8 cellular contexts compared by ENCODE assay signal in the genomic region with DNA sequence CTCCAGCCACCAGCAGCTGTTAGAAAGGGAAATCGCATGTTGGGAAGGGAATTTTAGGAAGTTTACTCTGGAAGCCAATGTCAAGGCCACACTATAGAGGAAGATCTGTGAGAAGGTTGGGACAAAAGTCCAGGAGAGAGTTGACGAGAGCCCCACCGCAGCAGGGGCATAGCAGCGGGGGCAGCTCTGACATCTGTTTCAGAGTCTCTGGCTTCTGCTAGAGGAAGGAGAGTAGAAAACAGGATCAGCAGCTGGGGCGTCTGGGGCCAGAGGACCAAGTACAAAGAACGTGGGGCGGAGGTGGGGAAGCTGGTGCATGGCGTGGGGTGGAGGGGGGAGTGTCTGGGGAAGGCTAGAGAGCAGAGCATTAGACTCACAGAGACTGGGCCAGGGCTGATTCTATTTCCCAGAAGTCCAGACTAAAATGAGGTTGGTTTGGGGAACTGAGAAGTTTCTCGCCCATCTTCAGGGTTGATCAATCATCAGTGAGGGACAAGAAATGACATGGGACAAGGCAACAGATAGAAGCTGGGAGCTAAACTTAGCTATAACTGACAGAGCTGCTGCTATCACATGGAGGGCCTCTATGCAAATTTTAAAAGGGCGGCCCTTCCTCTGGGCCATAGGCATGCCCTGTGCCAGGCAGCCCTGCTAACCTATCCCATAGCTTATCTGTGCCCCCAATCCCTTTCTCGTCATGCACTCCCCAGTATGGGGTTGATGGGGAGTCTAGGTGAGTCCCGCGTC. TPM values are rescaled to one million over a fixed set of nuclear protein-coding genes. Genes with fewer than 3 reads are reported as not detected.
A peak's percentile ranks its signal among the peaks of the same experiment; 100 is the strongest.
DNase-seq lines count a peak whose midpoint lies in the region; ATAC-seq and TF ChIP-seq lines count a peak whose summit lies in the region.

No MANE protein-coding gene starts in this region.

- H3K9me2 ChIP-seq in hepatocyte (replicated peaks; ENCODE audit: insufficient read depth) = no peaks in the 10 kb centered on the region

- no peaks in the 10 kb centered on the region for H3K36me3 ChIP-seq in hepatocyte (replicated peaks; ENCODE audit: insufficient read depth, low read depth)
- H3K36me3 ChIP-seq in suprapubic skin = peaks cover 17% of the 10 kb centered on the region

- H4K20me1 ChIP-seq in hepatocyte (ENCODE audit: insufficient read depth, poor library complexity, severe bottlenecking) = no peaks in the 10 kb centered on the region

- ATAC-seq in GM19023 (IDR thresholded peaks at IDR 0.05; ENCODE audit: unreplicated experiment) (peak; percentile 46), HG03066 (IDR thresholded peaks at IDR 0.05; ENCODE audit: low read depth, unreplicated experiment) (peak; percentile 60)

- TF ChIP-seq POLR2A in Raji (IDR thresholded peaks at IDR 0.05; ENCODE audit: insufficient read depth, low read depth, low read length) = peak; percentile 86
- no peak for TF ChIP-seq POLR2A in suprapubic skin (IDR thresholded peaks at IDR 0.05)

- TF ChIP-seq CTCF in hepatocyte (IDR thresholded peaks at IDR 0.05; ENCODE audit: poor library complexity) (no peak), suprapubic skin (IDR thresholded peaks at IDR 0.05) (no peak)

- DNase-seq in CD1c-positive myeloid dendritic cell (ENCODE audit: extremely low spot score) (peak; percentile 94), hepatocyte (ENCODE audit: low spot score) (peak; percentile 57), suprapubic skin (ENCODE audit: low spot score in 2 of 2) (peak in 1 of 2 donors; percentile 59), NCI-H748 (lab: John Stamatoyannopoulos, UW; ENCODE audit: unreplicated experiment) (no peak)
- DNase-seq in stimulated activated CD4-positive, alpha-beta T cell treated with anti-CD3 and anti-CD28 coated beads, Interleukin-15, amount 100 ng/mL, for 24 hours = no peak

- no peak for TF ChIP-seq EP300 in suprapubic skin (IDR thresholded peaks at IDR 0.05)

- H3K9me3 ChIP-seq in hepatocyte (ENCODE audit: low read depth) (no peaks in the 10 kb centered on the region), suprapubic skin (no peaks in the 10 kb centered on the region)

- peaks cover 13% of the 10 kb centered on the region for H3K79me2 ChIP-seq in hepatocyte

- H3K4me1 ChIP-seq in hepatocyte (ENCODE audit: insufficient read depth) (no peaks in the 10 kb centered on the region), suprapubic skin (peaks cover 18% of the 10 kb centered on the region)

- no peak overlapping the region for H3K4me3 ChIP-seq in hepatocyte
- peak overlapping the region; percentile 70 for H3K4me3 ChIP-seq in suprapubic skin

- peak overlapping the region; percentile 65 for H3K27ac ChIP-seq in hepatocyte
- peak overlapping the region; percentile 95 for H3K27ac ChIP-seq in suprapubic skin

- peak overlapping the region; percentile 11 for H2AFZ ChIP-seq in hepatocyte

- peak overlapping the region; percentile 81 for H3K4me2 ChIP-seq in hepatocyte

- H3K27me3 ChIP-seq in hepatocyte (no peaks in the 10 kb centered on the region), suprapubic skin (no peaks in the 10 kb centered on the region)

- WGBS in hepatocyte (ENCODE audit: low lambda C conversion rate, missing lambda C conversion rate) = 42% methylated on average over 13 of the region's 13 CpGs
- 54% methylated on average over 13 of the region's 13 CpGs for WGBS in suprapubic skin

RNA-seq across cellular contexts. Expression of a gene that starts 1.2 kb away (rescaled TPM):
- total RNA-seq in hepatocyte (27.5 and 37.2 TPM in 2 replicates), suprapubic skin (100 to 1,000 TPM in 1 of 4 donors, 10 to 100 TPM in 3; 66.7 to 108 (median 81.5) TPM)
- polyA plus RNA-seq in hepatocyte = 25.9 and 30.3 TPM in 2 replicates

RNA-seq across cellular contexts. Expression of a gene that starts 7.9 kb away (rescaled TPM):
- total RNA-seq in hepatocyte = not detected in 2 replicates
- polyA plus RNA-seq in hepatocyte = not detected in 2 replicates
- 1 to 10 TPM in 1 of 4 donors, under 1 TPM in 1, not detected in 2; 0.47 to 2.0 TPM for total RNA-seq in suprapubic skin

RNA-seq across cellular contexts. Expression of a gene that starts 26.9 kb away (rescaled TPM):
- 17.3 and 17.4 TPM in 2 replicates for total RNA-seq in hepatocyte
- polyA plus RNA-seq in hepatocyte = 19.7 and 22.3 TPM in 2 replicates
- 10 to 100 TPM; 26.4 to 65.3 (median 35.1) TPM for total RNA-seq in suprapubic skin

RNA-seq across cellular contexts. Expression of a gene that starts 45.5 kb away (rescaled TPM):
- 0.13 and 0.72 TPM in 2 replicates for total RNA-seq in hepatocyte
- 0.49 and 2.3 TPM in 2 replicates for polyA plus RNA-seq in hepatocyte
- under 1 TPM in 2 of 4 donors, not detected in 2; 0.34 to 0.72 TPM for total RNA-seq in suprapubic skin

RNA-seq across cellular contexts. Expression of a gene that starts 50.8 kb away (rescaled TPM):
- total RNA-seq in hepatocyte (36.6 and 42.8 TPM in 2 replicates), suprapubic skin (10 to 100 TPM; 26.0 to 42.8 (median 32.7) TPM)
- 140 and 146 TPM in 2 replicates for polyA plus RNA-seq in hepatocyte

Comparison
In these comparisons a context has a peak if more than half of its experiments do, and no peak if none do; other contexts are left out.
1. DNase-seq: peak in CD1c-positive myeloid dendritic cell (single experiment) and hepatocyte (single experiment); none in stimulated activated CD4-positive, alpha-beta T cell treated with anti-CD3 and anti-CD28 coated beads, Interleukin-15, amount 100 ng/mL, for 24 hours (single experiment) and NCI-H748 (single experiment).